Comparison of ENCODE assay signal across 14 cellular contexts in genomic region chr2:189799531-189799930, GRCh38. TPM values are rescaled to one million over a fixed set of nuclear protein-coding genes. Genes with fewer than 3 reads are reported as not detected.
DNase-seq lines count a peak whose midpoint lies in the region; ATAC-seq and TF ChIP-seq lines count a peak whose summit lies in the region.
"Had no signal": no experiment of that assay in that cellular context is flagged by ENCODE, and none has a peak within 500 bp of the region (broad histone marks: within the 10 kb centered on the region; RNA-seq: fewer than 3 reads in every experiment).

No MANE protein-coding gene starts in this region.

- no peaks in the 10 kb centered on the region for H3K9me3 ChIP-seq in SJCRH30 (replicated peaks)
- H3K9me3 ChIP-seq in skeletal muscle satellite cell (replicated peaks; ENCODE audit: low read length) = no peaks in the 10 kb centered on the region
- no peaks in the 10 kb centered on the region for H3K9me3 ChIP-seq in upper lobe of left lung
- H3K9me3 ChIP-seq: esophagus muscularis mucosa, left lung had no signal

- no peak overlapping the region for H3K9ac ChIP-seq in skeletal muscle satellite cell (ENCODE audit: low read depth, low read length)

- no peak for TF ChIP-seq CTCF in upper lobe of left lung (IDR thresholded peaks at IDR 0.05)

- TF ChIP-seq POLR2A in upper lobe of left lung (IDR thresholded peaks at IDR 0.05) = no peak

- 79 to 84% methylated on average over 2 of the region's 2 CpGs for WGBS in upper lobe of left lung, 2 donors

- no peak for ATAC-seq in HG03135 (IDR thresholded peaks at IDR 0.05; ENCODE audit: unreplicated experiment)
- ATAC-seq in upper lobe of left lung (ENCODE audit: low FRiP score in 2 of 2) = no peak
- ATAC-seq: stimulated activated naive CD8-positive, alpha-beta T cell treated with anti-CD3 and anti-CD28 coated beads, Interleukin-15, Interleukin-2, amounts not matched to agents 100 U/mL and 50 U/mL, for 24 hours had no signal

- H3K27me3 ChIP-seq in SJCRH30 (no peaks in the 10 kb centered on the region), skeletal muscle satellite cell (ENCODE audit: control insufficient read depth, insufficient read depth, low read length) (no peaks in the 10 kb centered on the region), upper lobe of left lung (no peaks in the 10 kb centered on the region)
- H3K27me3 ChIP-seq: esophagus muscularis mucosa, left lung had no signal

- no peak for TF ChIP-seq EP300 in upper lobe of left lung (IDR thresholded peaks at IDR 0.05)

- H3K4me1 ChIP-seq in SJCRH30 = peaks cover 39% of the 10 kb centered on the region
- peaks cover 19% of the 10 kb centered on the region for H3K4me1 ChIP-seq in skeletal muscle satellite cell (ENCODE audit: control insufficient read depth, insufficient read depth, low read length)
- H3K4me1 ChIP-seq in upper lobe of left lung = peaks cover 0 to 5% (median 0%) of the 10 kb centered on the region in 4 donors
- H3K4me1 ChIP-seq: left lung had no signal

- DNase-seq in GOT3 (lab: John Stamatoyannopoulos, UW) (peak; percentile 91), SJCRH30 (peak; percentile 87 to 90), fibroblast of gingiva (ENCODE audit: low read depth) (peak; percentile 49), SW480 (ENCODE audit: low spot score) (no peak), upper lobe of left lung (no peak), HT-29 (ENCODE audit: low spot score) (no peak)
- DNase-seq: activated CD8-positive, alpha-beta memory T cell treated with anti-CD3 and anti-CD28 coated beads, Interleukin-2, amount 50 U/mL, for 4 hours; left lung; NCI-H2029; nucleus accumbens; stimulated activated naive CD8-positive, alpha-beta T cell treated with anti-CD3 and anti-CD28 coated beads, Interleukin-15, Interleukin-2, amounts not matched to agents 100 U/mL and 50 U/mL, for 24 hours had no signal

- H3K4me2 ChIP-seq in skeletal muscle satellite cell (ENCODE audit: low read length) = peak overlapping the region; percentile 31

- H3K4me3 ChIP-seq in SJCRH30 (no peak overlapping the region), skeletal muscle satellite cell (ENCODE audit: low read length) (no peak overlapping the region), upper lobe of left lung (no peak overlapping the region)
- H3K4me3 ChIP-seq: esophagus muscularis mucosa, left lung had no signal

- peak overlapping the region; percentile 14 for H3K27ac ChIP-seq in SJCRH30
- H3K27ac ChIP-seq in upper lobe of left lung = no peak overlapping the region
- H3K27ac ChIP-seq: esophagus muscularis mucosa, left lung had no signal

- H3K36me3 ChIP-seq in SJCRH30 = peaks cover 80% of the 10 kb centered on the region
- H3K36me3 ChIP-seq in skeletal muscle satellite cell (ENCODE audit: insufficient read depth, low read length) = peaks cover 36% of the 10 kb centered on the region
- peaks cover 0 to 14% (median 8%) of the 10 kb centered on the region in 4 donors for H3K36me3 ChIP-seq in upper lobe of left lung

RNA-seq across cellular contexts. Expression of gene PMS1, which starts 15.3 kb away (rescaled TPM):
- 80.5 and 83.0 TPM in 2 replicates for total RNA-seq in SJCRH30 (2014; rRNA removed; shearing (Covaris generic))
- 23.1 and 26.4 TPM in 2 replicates for total RNA-seq in skeletal muscle satellite cell (2012; rRNA removed)
- 10 to 100 TPM in 5 of 6 donors, 1 to 10 TPM in 1; 6.7 to 27.1 (median 20.0) TPM for total RNA-seq in upper lobe of left lung
- total RNA-seq in HT-29 (2014; rRNA removed; shearing (Covaris generic)) = 6.9 and 10.4 TPM in 2 replicates

RNA-seq across cellular contexts. Expression of gene ORMDL1, which starts 15.4 kb away (rescaled TPM):
- total RNA-seq in SJCRH30 (2014; rRNA removed; shearing (Covaris generic)) = 238 and 287 TPM in 2 replicates
- total RNA-seq in skeletal muscle satellite cell (2012; rRNA removed) = 50.4 and 52.2 TPM in 2 replicates
- total RNA-seq in upper lobe of left lung = 100 to 1,000 TPM in 1 of 6 donors, 10 to 100 TPM in 5; 37.4 to 167 (median 57.2) TPM
- total RNA-seq in HT-29 (2014; rRNA removed; shearing (Covaris generic)) = 29.6 and 32.9 TPM in 2 replicates

RNA-seq across cellular contexts. Expression of gene OSGEPL1, which starts 36.9 kb away (rescaled TPM):
- 53.3 and 56.1 TPM in 2 replicates for total RNA-seq in SJCRH30 (2014; rRNA removed; shearing (Covaris generic))
- total RNA-seq in skeletal muscle satellite cell (2012; rRNA removed) = 8.6 and 12.0 TPM in 2 replicates
- total RNA-seq in upper lobe of left lung = 10 to 100 TPM in 1 of 6 donors, 1 to 10 TPM in 5; 3.6 to 14.5 (median 5.4) TPM
- 1.9 and 2.3 TPM in 2 replicates for total RNA-seq in HT-29 (2014; rRNA removed; shearing (Covaris generic))

Comparison
In these comparisons a context has a peak if more than half of its experiments do, and no peak if none do; other contexts are left out.
1. DNase-seq: peak in GOT3 (single experiment), SJCRH30 (2 of 2) and fibroblast of gingiva (single experiment); none in SW480 (single experiment), upper lobe of left lung (0 of 2) and HT-29 (single experiment).